ENCODE assay signal across 1 cellular context in genomic region chr20:17859002-17859615, GRCh38.
A peak's percentile ranks its signal among the peaks of the same experiment; 100 is the strongest.
TF ChIP-seq lines count a peak whose summit lies in the region.

No MANE protein-coding gene starts in this region.

TF ChIP-seq in HepG2, 621 proteins besides CTCF, POLR2A, EP300 and RAD21 (continued from another document and continues in another):
- TF ChIP-seq NBN (conservative IDR thresholded peaks at IDR 0.05) (no peak), RFXANK (CRISPR knock-in tag; IDR thresholded peaks at IDR 0.05) (peak; percentile 94; the same call in 1 of the 2 replicates), NFIC (IDR thresholded peaks at IDR 0.05; ENCODE audit: low read length) (peak; percentile 100), KLF16 (CRISPR knock-in tag; IDR thresholded peaks at IDR 0.05) (peak in 1 of 2 experiments; percentile 98; a peak in 2 of 4 replicates), ZNF546 (CRISPR knock-in tag; conservative IDR thresholded peaks at IDR 0.05) (peak; percentile 82), IRF1 (CRISPR knock-in tag; IDR thresholded peaks at IDR 0.05; ENCODE audit: low read depth) (no peak; the same call in 1 of the 2 replicates), ZNF331 (CRISPR knock-in tag; IDR thresholded peaks at IDR 0.05) (peak; percentile 98), AGO2 (optimal IDR thresholded peaks at IDR 0.05; ENCODE audit: low read depth, low read length) (no peak), HES4 (CRISPR knock-in tag; IDR thresholded peaks at IDR 0.05; ENCODE audit: borderline replicate concordance) (no peak), ARID3A (IDR thresholded peaks at IDR 0.05; ENCODE audit: low read depth, low read length) (peak; percentile 92), BRD4 (CRISPR knock-in tag; IDR thresholded peaks at IDR 0.05) (peak; percentile 99), KDM3A (CRISPR knock-in tag; IDR thresholded peaks at IDR 0.05; ENCODE audit: low read depth) (peak; percentile 99), E2F1 (CRISPR knock-in tag; IDR thresholded peaks at IDR 0.05) (0 out of 2 replicates have a peak, but pooled peaks have one; percentile 24), ZNF589 (CRISPR knock-in tag; conservative IDR thresholded peaks at IDR 0.05) (peak; percentile 96), PRMT3 (CRISPR knock-in tag; IDR thresholded peaks at IDR 0.05; ENCODE audit: borderline replicate concordance, low read depth) (peak; percentile 96), SALL2 (CRISPR knock-in tag; IDR thresholded peaks at IDR 0.05) (peak; percentile 95), YEATS4 (CRISPR knock-in tag; IDR thresholded peaks at IDR 0.05; ENCODE audit: borderline replicate concordance) (peak; percentile 88), HHEX (CRISPR knock-in tag; IDR thresholded peaks at IDR 0.05) (peak; percentile 94), KLF12 (CRISPR knock-in tag; IDR thresholded peaks at IDR 0.05; ENCODE audit: borderline replicate concordance) (no peak; the same call in 1 of the 2 replicates), RARG (CRISPR knock-in tag; IDR thresholded peaks at IDR 0.05; ENCODE audit: low read depth) (no peak; the same call in 1 of the 2 replicates), FOXC1 (CRISPR knock-in tag; IDR thresholded peaks at IDR 0.05; ENCODE audit: borderline replicate concordance) (peak; percentile 93), MYC (CRISPR knock-in tag; IDR thresholded peaks at IDR 0.05; ENCODE audit: borderline replicate concordance) (peak; percentile 99), RBM39 (IDR thresholded peaks at IDR 0.05; ENCODE audit: low read depth, low read length, poor library complexity, severe bottlenecking) (peak; percentile 73), FOXA3 (CRISPR knock-in tag; IDR thresholded peaks at IDR 0.05) (peak; percentile 100), ZBTB34 (CRISPR knock-in tag; IDR thresholded peaks at IDR 0.05) (peak; percentile 99), ERF (CRISPR knock-in tag; IDR thresholded peaks at IDR 0.05) (peak; percentile 100), ATF1 (CRISPR knock-in tag; IDR thresholded peaks at IDR 0.05) (peak; percentile 78), SCMH1 (CRISPR knock-in tag; IDR thresholded peaks at IDR 0.05; ENCODE audit: borderline replicate concordance) (no peak), AHDC1 (CRISPR knock-in tag; IDR thresholded peaks at IDR 0.05; ENCODE audit: borderline replicate concordance) (peak; percentile 100), SMAD9 (CRISPR knock-in tag; IDR thresholded peaks at IDR 0.05) (0 out of 2 replicates have a peak, but pooled peaks have one; percentile 80), ZNF747 (CRISPR knock-in tag; IDR thresholded peaks at IDR 0.05; ENCODE audit: borderline replicate concordance) (peak; percentile 99), SNAPC2 (CRISPR knock-in tag; IDR thresholded peaks at IDR 0.05) (peak; percentile 98), GPBP1L1 (CRISPR knock-in tag; IDR thresholded peaks at IDR 0.05) (no peak), ZKSCAN8 (CRISPR knock-in tag; IDR thresholded peaks at IDR 0.05; ENCODE audit: borderline replicate concordance) (peak; percentile 98), THRA (CRISPR knock-in tag; IDR thresholded peaks at IDR 0.05; ENCODE audit: borderline replicate concordance) (peak; percentile 99), RORA (CRISPR knock-in tag; IDR thresholded peaks at IDR 0.05) (no peak), ZNF333 (CRISPR knock-in tag; IDR thresholded peaks at IDR 0.05; ENCODE audit: borderline replicate concordance) (peak; percentile 100), ZNF577 (CRISPR knock-in tag; IDR thresholded peaks at IDR 0.05; ENCODE audit: borderline replicate concordance, low read depth) (no peak), TCF7 (IDR thresholded peaks at IDR 0.05; ENCODE audit: low read depth) (peak; percentile 99), PAF1 (CRISPR knock-in tag; IDR thresholded peaks at IDR 0.05) (no peak), FOXK1 (CRISPR knock-in tag; IDR thresholded peaks at IDR 0.05; ENCODE audit: borderline replicate concordance, low read depth) (peak; percentile 100), MED13 (CRISPR knock-in tag; IDR thresholded peaks at IDR 0.05) (peak; percentile 100), BRCA1 (CRISPR knock-in tag; IDR thresholded peaks at IDR 0.05) (no peak; the same call in 1 of the 2 replicates), ZNF274 (CRISPR knock-in tag; IDR thresholded peaks at IDR 0.05) (peak; percentile 92), ETV5 (CRISPR knock-in tag; IDR thresholded peaks at IDR 0.05; ENCODE audit: borderline replicate concordance) (peak; percentile 100), NCOR1 (IDR thresholded peaks at IDR 0.05; ENCODE audit: borderline replicate concordance, low read length) (peak; percentile 99), NFE2 (CRISPR knock-in tag; IDR thresholded peaks at IDR 0.05) (0 out of 2 replicates have a peak, but pooled peaks have one; percentile 44), CREB3 (CRISPR knock-in tag; IDR thresholded peaks at IDR 0.05) (no peak), ZUFSP (CRISPR knock-in tag; IDR thresholded peaks at IDR 0.05; ENCODE audit: borderline replicate concordance) (no peak), AHR (CRISPR knock-in tag; IDR thresholded peaks at IDR 0.05) (peak; percentile 98)
